12 cellular contexts compared by ENCODE assay signal in genomic region chr3:98814799-98815450, GRCh38. TPM values are rescaled to one million over a fixed set of nuclear protein-coding genes. Genes with fewer than 3 reads are reported as not detected.
A peak's percentile ranks its signal among the peaks of the same experiment; 100 is the strongest.
DNase-seq lines count a peak whose midpoint lies in the region; ATAC-seq, FAIRE-seq and TF ChIP-seq lines count a peak whose summit lies in the region.
"Had no signal": no experiment of that assay in that cellular context is flagged by ENCODE, and none has a peak within 500 bp of the region (broad histone marks: within the 10 kb centered on the region; RNA-seq: fewer than 3 reads in every experiment).

No MANE protein-coding gene starts in this region.

- ATAC-seq in WTC11: no peak

- POLR2A ChIA-PET in WTC11 (lab: Charles Lee): interaction anchor here (0.8 kb wide), 1 partner anchor 221 kb away, joined by 4 read pairs; the partner anchor contains the start of gene CPOX

- FAIRE-seq in small intestine (lab: Jason Lieb, UNC): no peak
- no peak for FAIRE-seq in urothelium cell line (lab: Jason Lieb, UNC)

- CTCF ChIA-PET in WTC11 (lab: Charles Lee): interaction anchor here (1.1 to 3.4 kb wide), 3 partner anchors 179 to 358 kb away, joined by 4 to 27 read pairs (median 4); no protein-coding TSS in a partner anchor

- 64 to 84% (median 77%) methylated on average over 5 of the region's 5 CpGs for WGBS in small intestine, 3 donors

- H3K9me3 Mint-ChIP-seq in WTC11 (no peaks in the 10 kb centered on the region), immature natural killer cell (no peaks in the 10 kb centered on the region)
- H3K9me3 Mint-ChIP-seq: activated CD4-positive, alpha-beta T cell treated with anti-CD3 and anti-CD28 coated beads, Interleukin-2, amount 10 ng/mL, durations not matched to agents 7 days and 5 days had no signal

- no peak overlapping the region for H3K4me3 Mint-ChIP-seq in WTC11
- no peak overlapping the region for H3K4me3 Mint-ChIP-seq in immature natural killer cell
- H3K4me3 Mint-ChIP-seq: activated CD4-positive, alpha-beta T cell treated with anti-CD3 and anti-CD28 coated beads, Interleukin-2, amount 10 ng/mL, durations not matched to agents 7 days and 5 days had no signal

- H3K27me3 ChIP-seq in small intestine (ENCODE audit: control insufficient read depth in 2 of 2, insufficient read depth in 2 of 2, low read length in 2 of 2): no peaks in the 10 kb centered on the region

- no peaks in the 10 kb centered on the region for H3K9me3 ChIP-seq in small intestine (ENCODE audit: control insufficient read depth, low read depth)

- no peaks in the 10 kb centered on the region for H3K4me1 ChIP-seq in small intestine (ENCODE audit: control insufficient read depth in 2 of 2, insufficient read depth in 1 of 2, low read depth in 1 of 2, low read length in 1 of 2)

- H3K36me3 Mint-ChIP-seq in WTC11 (peaks cover 31% of the 10 kb centered on the region), immature natural killer cell (no peaks in the 10 kb centered on the region)

- peak overlapping the region; percentile 78; the same call in 1 of the 2 replicates for H3K27ac Mint-ChIP-seq in WTC11
- H3K27ac Mint-ChIP-seq in immature natural killer cell: peak overlapping the region in 1 of 6 donors; percentile 41
- H3K27ac Mint-ChIP-seq: activated CD4-positive, alpha-beta T cell treated with anti-CD3 and anti-CD28 coated beads, Interleukin-2, amount 10 ng/mL, durations not matched to agents 7 days and 5 days had no signal

- TF ChIP-seq CTCF in WTC11 (IDR thresholded peaks at IDR 0.05): no peak

- no peaks in the 10 kb centered on the region for H3K36me3 ChIP-seq in small intestine (ENCODE audit: control insufficient read depth in 2 of 2, insufficient read depth in 2 of 2, low read length in 2 of 2)

- H3K4me3 ChIP-seq in small intestine (ENCODE audit: low read depth in 1 of 2, low read length in 2 of 2): no peak overlapping the region

- DNase-seq in H4 (ENCODE audit: low spot score) (peak; percentile 34), WTC11 (ENCODE audit: low spot score) (no peak), fibroblast of peridontal ligament (ENCODE audit: extremely low read depth) (peak; percentile 72), small intestine (peak; percentile 39), urothelium cell line (ENCODE audit: low spot score) (no peak), cerebellar cortex (ENCODE audit: low spot score) (no peak), immature natural killer cell (no peak)
- no peak for DNase-seq in stimulated activated CD4-positive, alpha-beta T cell treated with anti-CD3 and anti-CD28 coated beads, Interleukin-2, amount 100 ng/mL, for 24 hours
- DNase-seq: activated CD4-positive, alpha-beta T cell treated with anti-CD3 and anti-CD28 coated beads, Interleukin-2, amount 10 ng/mL, durations not matched to agents 7 days and 5 days; COR-L47; NCI-H446 treated with DMSO at 0.1 percent for 48 hours; T-helper 2 cell had no signal

- no peaks in the 10 kb centered on the region for H3K27me3 Mint-ChIP-seq in WTC11 (ENCODE audit: low read depth)
- peaks cover 0 to 6% (median 2%) of the 10 kb centered on the region in 3 donors for H3K27me3 Mint-ChIP-seq in immature natural killer cell (ENCODE audit: low read depth in 3 of 3)
- H3K27me3 Mint-ChIP-seq: activated CD4-positive, alpha-beta T cell treated with anti-CD3 and anti-CD28 coated beads, Interleukin-2, amount 10 ng/mL, durations not matched to agents 7 days and 5 days had no signal

- H3K4me1 Mint-ChIP-seq in WTC11 (peaks cover 14% of the 10 kb centered on the region), immature natural killer cell (no peaks in the 10 kb centered on the region)
- H3K4me1 Mint-ChIP-seq: activated CD4-positive, alpha-beta T cell treated with anti-CD3 and anti-CD28 coated beads, Interleukin-2, amount 10 ng/mL, durations not matched to agents 7 days and 5 days had no signal

- H3K27ac ChIP-seq in small intestine (ENCODE audit: low read depth in 1 of 2, low read length in 1 of 2): no peak overlapping the region

TF ChIP-seq in WTC11, 78 proteins besides CTCF, POLR2A, EP300 and RAD21:
- TF ChIP-seq FOXP4 (CRISPR knock-in tag; IDR thresholded peaks at IDR 0.05) (no peak), ATF2 (CRISPR knock-in tag; IDR thresholded peaks at IDR 0.05; ENCODE audit: borderline replicate concordance, low read depth) (no peak), AR (CRISPR knock-in tag; IDR thresholded peaks at IDR 0.05) (no peak), E2F4 (CRISPR knock-in tag; IDR thresholded peaks at IDR 0.05; ENCODE audit: borderline replicate concordance, low read depth) (no peak), ZNF671 (CRISPR knock-in tag; IDR thresholded peaks at IDR 0.05) (no peak)

RNA-seq across cellular contexts. Expression of gene ST3GAL6, which starts 51.8 kb away (rescaled TPM):
- total RNA-seq in H4 (2014; rRNA removed; shearing (Covaris generic)): 4.6 and 11.9 TPM in 2 replicates
- total RNA-seq in WTC11 (2021): 8.1 to 8.7 TPM (median 8.3 TPM) in 3 replicates
- polyA plus RNA-seq in small intestine (1 to 10 TPM in 2 of 3 donors, not detected in 1; 2.2 to 3.2 TPM), immature natural killer cell (under 1 TPM in 1 of 3 donors, not detected in 2; 0.57 TPM)

Comparison
In these comparisons a context has a peak if more than half of its experiments do, and no peak if none do; other contexts are left out.
1. DNase-seq: peak in H4 (single experiment), fibroblast of peridontal ligament (single experiment) and small intestine (single experiment); none in WTC11 (single experiment), urothelium cell line (single experiment), cerebellar cortex (single experiment), immature natural killer cell (0 of 3) and stimulated activated CD4-positive, alpha-beta T cell treated with anti-CD3 and anti-CD28 coated beads, Interleukin-2, amount 100 ng/mL, for 24 hours (0 of 2).